10 cellular contexts compared by ENCODE assay signal in the genomic region with DNA sequence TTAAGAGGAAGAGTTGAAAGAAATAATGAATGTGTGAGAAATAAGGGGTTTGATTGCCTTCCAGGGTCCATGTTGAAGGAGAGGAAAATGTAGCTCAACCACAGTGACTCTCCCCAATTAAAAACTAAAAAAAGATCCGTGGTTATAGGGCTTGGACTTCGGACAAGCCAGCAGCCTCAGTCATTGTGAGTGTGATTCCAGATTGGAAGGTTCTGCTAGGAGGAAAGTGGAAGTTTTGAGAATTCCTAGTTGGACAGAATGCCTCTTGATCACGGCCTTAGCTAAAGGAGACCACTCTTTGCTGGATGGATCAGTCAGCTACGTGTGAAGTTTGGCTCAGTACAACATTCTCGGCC. TPM values are rescaled to one million over a fixed set of nuclear protein-coding genes. Genes with fewer than 3 reads are reported as not detected.
A peak's percentile ranks its signal among the peaks of the same experiment; 100 is the strongest.
DNase-seq lines count a peak whose midpoint lies in the region; ATAC-seq, FAIRE-seq and TF ChIP-seq lines count a peak whose summit lies in the region.
"Had no signal": no experiment of that assay in that cellular context is flagged by ENCODE, and none has a peak within 500 bp of the region (broad histone marks: within the 10 kb centered on the region; RNA-seq: fewer than 3 reads in every experiment).

No MANE protein-coding gene starts in this region.

- peak overlapping the region; percentile 45 for H3K4me3 Mint-ChIP-seq in activated T-cell treated with anti-CD3 and anti-CD28 coated beads, Interleukin-2, amount 50 U/mL, for 4 hours
- peak overlapping the region; percentile 9 for H3K4me3 Mint-ChIP-seq in activated CD4-positive, alpha-beta memory T cell treated with anti-CD3 and anti-CD28 coated beads, Interleukin-2, amount 10 ng/mL, durations not matched to agents 7 days and 5 days

- TF ChIP-seq CTCF in keratinocyte (optimal IDR thresholded peaks at IDR 0.05 in 1 of 3, IDR thresholded peaks at IDR 0.05 in 1 of 3, conservative IDR thresholded peaks at IDR 0.05 in 1 of 3; ENCODE audit: extremely low read depth in 1 of 3, insufficient read depth in 2 of 3, low read length in 3 of 3) (no peak), thoracic aorta (IDR thresholded peaks at IDR 0.05) (no peak)

- H3K9me1 ChIP-seq in keratinocyte (ENCODE audit: control insufficient read depth, extremely low read depth, insufficient read depth, low read length): peaks cover 31% of the 10 kb centered on the region

- peaks cover 93% of the 10 kb centered on the region for H4K20me1 ChIP-seq in keratinocyte (ENCODE audit: control insufficient read depth, extremely low read depth, insufficient read depth, low read length)

- CTCF ChIA-PET in activated CD4-positive, alpha-beta memory T cell treated with anti-CD3 and anti-CD28 coated beads, Interleukin-2, amount 10 ng/mL, durations not matched to agents 7 days and 5 days (lab: Charles Lee): interaction anchor here (1.0 to 2.9 kb wide), 6 partner anchors 11 to 142 kb away, joined by 3 to 15 read pairs (median 6); a partner anchor contains a TSS

- no peak for ATAC-seq in activated T-cell treated with anti-CD3 and anti-CD28 coated beads, Interleukin-2, amount 50 U/mL, for 4 hours
- ATAC-seq in thoracic aorta (ENCODE audit: insufficient number of reproducible peaks, low FRiP score, low read depth) (peak; percentile 61), HG03442 (IDR thresholded peaks at IDR 0.05; ENCODE audit: unreplicated experiment) (no peak)

- H3K27me3 ChIP-seq in keratinocyte (ENCODE audit: control insufficient read depth, extremely low read depth, insufficient read depth, low read length) (no peaks in the 10 kb centered on the region), thoracic aorta (replicated peaks; ENCODE audit: insufficient read depth) (no peaks in the 10 kb centered on the region)

- no peaks in the 10 kb centered on the region for H3K9me3 Mint-ChIP-seq in activated T-cell treated with anti-CD3 and anti-CD28 coated beads, Interleukin-2, amount 50 U/mL, for 4 hours
- H3K9me3 Mint-ChIP-seq in activated CD4-positive, alpha-beta memory T cell treated with anti-CD3 and anti-CD28 coated beads, Interleukin-2, amount 10 ng/mL, durations not matched to agents 7 days and 5 days: no peaks in the 10 kb centered on the region

- dilution Hi-C loops in keratinocyte (cut with MboI; ENCODE audit: extremely low pct_ligation_motif_present, low sequenced_read_pairs): no loop called here

- POLR2A ChIA-PET in activated CD4-positive, alpha-beta memory T cell treated with anti-CD3 and anti-CD28 coated beads, Interleukin-2, amount 10 ng/mL, durations not matched to agents 7 days and 5 days (lab: Charles Lee): interaction anchor here (1.1 to 3.1 kb wide), 3 partner anchors 12 to 44 kb away, joined by 4 to 20 read pairs (median 5); no protein-coding TSS in a partner anchor

- H3K36me3 Mint-ChIP-seq in activated T-cell treated with anti-CD3 and anti-CD28 coated beads, Interleukin-2, amount 50 U/mL, for 4 hours (ENCODE audit: insufficient read depth): peaks cover 1% of the 10 kb centered on the region
- peaks cover 4% of the 10 kb centered on the region for H3K36me3 Mint-ChIP-seq in activated CD4-positive, alpha-beta memory T cell treated with anti-CD3 and anti-CD28 coated beads, Interleukin-2, amount 10 ng/mL, durations not matched to agents 7 days and 5 days (ENCODE audit: low read depth)

- peaks cover 35% of the 10 kb centered on the region for H3K4me1 ChIP-seq in keratinocyte (ENCODE audit: control insufficient read depth, extremely low read depth, insufficient read depth, low read length)
- H3K4me1 ChIP-seq in thoracic aorta (ENCODE audit: control insufficient read depth in 1 of 2, low read depth in 2 of 2): peaks cover 19 to 75% of the 10 kb centered on the region in 2 donors

- peaks cover 99% of the 10 kb centered on the region for H3K79me2 ChIP-seq in keratinocyte (ENCODE audit: control insufficient read depth, insufficient read depth, low read length)

- H3K4me2 ChIP-seq in keratinocyte (ENCODE audit: control insufficient read depth, extremely low read depth, insufficient read depth, low read depth, low read length): peak overlapping the region; percentile 8

- no peak for DNase-seq in activated T-cell treated with anti-CD3 and anti-CD28 coated beads, Interleukin-2, amount 50 U/mL, for 4 hours
- DNase-seq in activated T-cell treated with anti-CD3 and anti-CD28 coated beads, Interleukin-2, amount 50 U/mL, for 1 hour: no peak
- DNase-seq in activated CD4-positive, alpha-beta memory T cell treated with anti-CD3 and anti-CD28 coated beads, Interleukin-2, amount 10 ng/mL, durations not matched to agents 7 days and 5 days: no peak
- DNase-seq in keratinocyte (ENCODE audit: low read depth, low spot score): no peak
- no peak for DNase-seq in thoracic aorta (ENCODE audit: low spot score)
- DNase-seq in GDM1 (lab: John Stamatoyannopoulos, UW): no peak
- DNase-seq in OCI-M2 (lab: John Stamatoyannopoulos, UW; ENCODE audit: unreplicated experiment): no peak
- DNase-seq: activated gamma-delta T cell, AML-193 had no signal

- H3K36me3 ChIP-seq in keratinocyte (ENCODE audit: control insufficient read depth in 2 of 2, extremely low read depth in 1 of 2, insufficient read depth in 2 of 2, low read length in 2 of 2): peaks cover 20 to 49% of the 10 kb centered on the region in 2 experiments
- H3K36me3 ChIP-seq in thoracic aorta: no peaks in the 10 kb centered on the region

- FAIRE-seq in keratinocyte (lab: Jason Lieb, UNC): no peak

- H3K4me3 ChIP-seq in keratinocyte (ENCODE audit: control insufficient read depth in 2 of 3, extremely low read depth in 1 of 3, insufficient read depth in 2 of 3, low read depth in 1 of 3, low read length in 3 of 3): no peak overlapping the region
- peak overlapping the region; percentile 10 for H3K4me3 ChIP-seq in thoracic aorta

- peaks cover 34% of the 10 kb centered on the region for H3K4me1 Mint-ChIP-seq in activated T-cell treated with anti-CD3 and anti-CD28 coated beads, Interleukin-2, amount 50 U/mL, for 4 hours (ENCODE audit: low read depth)
- H3K4me1 Mint-ChIP-seq in activated CD4-positive, alpha-beta memory T cell treated with anti-CD3 and anti-CD28 coated beads, Interleukin-2, amount 10 ng/mL, durations not matched to agents 7 days and 5 days: peaks cover 51% of the 10 kb centered on the region

- H3K9ac ChIP-seq in keratinocyte (ENCODE audit: control insufficient read depth, extremely low read depth, insufficient read depth, low read length): no peak overlapping the region

- peak overlapping the region; percentile 77 for H3K27ac Mint-ChIP-seq in activated CD4-positive, alpha-beta memory T cell treated with anti-CD3 and anti-CD28 coated beads, Interleukin-2, amount 10 ng/mL, durations not matched to agents 7 days and 5 days

- H3K9me3 ChIP-seq in keratinocyte (ENCODE audit: control insufficient read depth, low read depth, low read length) (no peaks in the 10 kb centered on the region), thoracic aorta (no peaks in the 10 kb centered on the region)

- no peak overlapping the region for H2AFZ ChIP-seq in keratinocyte (ENCODE audit: control insufficient read depth, low read length)

- H3K27me3 Mint-ChIP-seq in activated T-cell treated with anti-CD3 and anti-CD28 coated beads, Interleukin-2, amount 50 U/mL, for 4 hours (ENCODE audit: low read depth): no peaks in the 10 kb centered on the region
- H3K27me3 Mint-ChIP-seq in activated CD4-positive, alpha-beta memory T cell treated with anti-CD3 and anti-CD28 coated beads, Interleukin-2, amount 10 ng/mL, durations not matched to agents 7 days and 5 days: no peaks in the 10 kb centered on the region

- H3K27ac ChIP-seq in keratinocyte (ENCODE audit: control insufficient read depth, insufficient read depth, low read length) (no peak overlapping the region), thoracic aorta (peak overlapping the region; percentile 56 to 65)

RNA-seq across cellular contexts. Expression of a gene that starts 27.3 kb away (rescaled TPM):
- 10 to 100 TPM; 16.4 to 23.4 (median 19.4) TPM for total RNA-seq in activated T-cell treated with anti-CD3 and anti-CD28 coated beads, Interleukin-2, amount 50 U/mL, for 4 hours
- 10 to 100 TPM; 33.3 to 37.9 TPM for total RNA-seq in activated CD4-positive, alpha-beta memory T cell treated with anti-CD3 and anti-CD28 coated beads, Interleukin-2, amount 10 ng/mL, durations not matched to agents 7 days and 5 days
- polyA plus RNA-seq in keratinocyte: 271 to 566 TPM (median 289 TPM) in 3 replicates
- 139 TPM for polyA plus RNA-seq in keratinocyte (2011; ENCODE audit: low read depth)
- 224 and 242 TPM in 2 replicates for polyA plus RNA-seq in keratinocyte (2011; cell fraction: cytosol; rRNA removed)
- polyA plus RNA-seq in keratinocyte (2011; cell fraction: nucleus; rRNA removed): 1,762 and 1,792 TPM in 2 replicates
- polyA plus RNA-seq in keratinocyte (2012; ENCODE audit: low replicate concordance): 243 and 645 TPM in 2 replicates
- polyA minus RNA-seq in keratinocyte: 1,184 to 1,540 TPM (median 1,356 TPM) in 3 replicates
- polyA minus RNA-seq in keratinocyte (2011; cell fraction: cytosol; rRNA and poly(A)+ RNA removed): 873 TPM
- 2,395 and 3,178 TPM in 2 replicates for polyA minus RNA-seq in keratinocyte (2011; cell fraction: nucleus; rRNA and poly(A)+ RNA removed)
- total RNA-seq in thoracic aorta: 100 to 1,000 TPM in 1 of 2 donors, 10 to 100 TPM in 1; 96.9 to 139 TPM
